Comparison of ENCODE assay signal across 24 cellular contexts in the genomic region with DNA sequence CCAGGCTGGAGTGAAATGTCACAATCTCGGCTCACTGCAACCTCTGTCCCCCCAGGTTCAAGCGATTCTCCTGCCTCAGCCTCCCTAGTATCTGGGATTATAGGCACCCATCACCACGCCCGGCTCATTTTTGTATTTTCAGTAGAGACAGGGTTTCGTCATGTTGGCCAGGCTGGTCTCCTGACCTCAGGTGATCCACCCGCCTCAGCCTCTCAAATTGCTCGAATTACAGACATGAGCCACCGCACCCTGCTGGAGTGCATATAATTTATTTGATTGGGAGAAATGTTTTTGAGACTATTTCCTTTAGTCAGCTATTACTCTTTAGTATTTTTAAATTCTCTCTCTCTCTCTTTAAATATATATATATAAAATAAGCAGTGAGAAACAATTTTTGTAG. TPM values are rescaled to one million over a fixed set of nuclear protein-coding genes. Genes with fewer than 3 reads are reported as not detected.
"Had no signal": no experiment of that assay in that cellular context is flagged by ENCODE, and none has a peak within 500 bp of the region (broad histone marks: within the 10 kb centered on the region; RNA-seq: fewer than 3 reads in every experiment).

No MANE protein-coding gene starts in this region.

- H3K27me3 Mint-ChIP-seq: activated naive CD8-positive, alpha-beta T cell treated with anti-CD3 and anti-CD28 coated beads, Interleukin-2, amount 10 ng/mL, durations not matched to agents 7 days and 5 days had no signal

- DNase-seq: activated CD4-positive, alpha-beta T cell treated with anti-CD3 and anti-CD28 coated beads for 48 hours; activated CD4-positive, alpha-beta T cell treated with anti-CD3 and anti-CD28 coated beads, Interleukin-2, amount 50 U/mL, for 4 hours; activated CD4-positive, CD25-positive, alpha-beta regulatory T cell treated with anti-CD3 and anti-CD28 coated beads, Interleukin-2, amount 50 U/mL, for 72 hours; activated CD8-positive, alpha-beta memory T cell treated with anti-CD3 and anti-CD28 coated beads, Interleukin-2, amount 50 U/mL, for 48 hours; activated CD8-positive, alpha-beta T cell treated with anti-CD3 and anti-CD28 coated beads, Interleukin-2, amount 10 ng/mL, durations not matched to agents 7 days and 5 days; activated naive CD4-positive, alpha-beta T cell treated with anti-CD3 and anti-CD28 coated beads, Interleukin-2, amount 50 U/mL, for 16 hours; activated naive CD8-positive, alpha-beta T cell treated with anti-CD3 and anti-CD28 coated beads, Interleukin-2, amount 10 ng/mL, durations not matched to agents 7 days and 5 days; activated T-cell treated with anti-CD3 and anti-CD28 coated beads, Interleukin-2, amount 50 U/mL, for 1 hour; adrenal gland; anterior cingulate cortex; caudate nucleus; Kasumi-1; NCI-H1048; NCI-H146; NCI-H187 treated with DMSO at 0.1 percent for 48 hours; NCI-H2081 treated with DMSO at 0.1 percent for 48 hours; NCI-H446; NCI-H524 treated with DMSO at 0.1 percent for 48 hours; NK-92 treated with Interleukin-12 subunit alpha and Interleukin-12 subunit beta, amount 100 ng/mL, for 24 hours; Peyer's patch; SHP77 had no signal

- H3K27me3 ChIP-seq: adrenal gland, Peyer's patch, SJSA1 had no signal

- H3K36me3 Mint-ChIP-seq: activated naive CD8-positive, alpha-beta T cell treated with anti-CD3 and anti-CD28 coated beads, Interleukin-2, amount 10 ng/mL, durations not matched to agents 7 days and 5 days had no signal

- H3K27ac Mint-ChIP-seq: activated CD8-positive, alpha-beta T cell treated with anti-CD3 and anti-CD28 coated beads, Interleukin-2, amount 10 ng/mL, durations not matched to agents 7 days and 5 days; activated naive CD8-positive, alpha-beta T cell treated with anti-CD3 and anti-CD28 coated beads, Interleukin-2, amount 10 ng/mL, durations not matched to agents 7 days and 5 days; T-helper 1 cell treated with Interleukin-12 subunit alpha and Interleukin-12 subunit beta and Interleukin-4 antibody, amounts not matched to agents 30 μg/mL and 1 μg/mL, for 36 hours had no signal

- H3K4me1 ChIP-seq: adrenal gland, SJSA1 had no signal

- H3K27ac ChIP-seq: adrenal gland, Peyer's patch, RWPE1, SJSA1 had no signal

- H3K4me1 Mint-ChIP-seq: activated naive CD8-positive, alpha-beta T cell treated with anti-CD3 and anti-CD28 coated beads, Interleukin-2, amount 10 ng/mL, durations not matched to agents 7 days and 5 days had no signal

- H3K9me3 ChIP-seq: adrenal gland, Peyer's patch, SJSA1 had no signal

- H3K4me3 Mint-ChIP-seq: activated CD8-positive, alpha-beta T cell treated with anti-CD3 and anti-CD28 coated beads, Interleukin-2, amount 10 ng/mL, durations not matched to agents 7 days and 5 days; activated naive CD8-positive, alpha-beta T cell treated with anti-CD3 and anti-CD28 coated beads, Interleukin-2, amount 10 ng/mL, durations not matched to agents 7 days and 5 days; T-helper 1 cell treated with Interleukin-12 subunit alpha and Interleukin-12 subunit beta and Interleukin-4 antibody, amounts not matched to agents 30 μg/mL and 1 μg/mL, for 36 hours had no signal

- H3K4me3 ChIP-seq: adrenal gland, Peyer's patch, SJSA1 had no signal

- H3K36me3 ChIP-seq: adrenal gland, Peyer's patch, SJSA1 had no signal

RNA-seq across cellular contexts. Expression of gene FAM83B, which starts 29.8 kb away (rescaled TPM):
- total RNA-seq: activated CD8-positive, alpha-beta T cell treated with anti-CD3 and anti-CD28 coated beads, Interleukin-2, amount 10 ng/mL, durations not matched to agents 7 days and 5 days; activated naive CD8-positive, alpha-beta T cell treated with anti-CD3 and anti-CD28 coated beads, Interleukin-2, amount 10 ng/mL, durations not matched to agents 7 days and 5 days; adrenal gland; SJSA1 had no signal
- polyA plus RNA-seq: adrenal gland had no signal
